8 cellular contexts compared by ENCODE assay signal in the genomic region with DNA sequence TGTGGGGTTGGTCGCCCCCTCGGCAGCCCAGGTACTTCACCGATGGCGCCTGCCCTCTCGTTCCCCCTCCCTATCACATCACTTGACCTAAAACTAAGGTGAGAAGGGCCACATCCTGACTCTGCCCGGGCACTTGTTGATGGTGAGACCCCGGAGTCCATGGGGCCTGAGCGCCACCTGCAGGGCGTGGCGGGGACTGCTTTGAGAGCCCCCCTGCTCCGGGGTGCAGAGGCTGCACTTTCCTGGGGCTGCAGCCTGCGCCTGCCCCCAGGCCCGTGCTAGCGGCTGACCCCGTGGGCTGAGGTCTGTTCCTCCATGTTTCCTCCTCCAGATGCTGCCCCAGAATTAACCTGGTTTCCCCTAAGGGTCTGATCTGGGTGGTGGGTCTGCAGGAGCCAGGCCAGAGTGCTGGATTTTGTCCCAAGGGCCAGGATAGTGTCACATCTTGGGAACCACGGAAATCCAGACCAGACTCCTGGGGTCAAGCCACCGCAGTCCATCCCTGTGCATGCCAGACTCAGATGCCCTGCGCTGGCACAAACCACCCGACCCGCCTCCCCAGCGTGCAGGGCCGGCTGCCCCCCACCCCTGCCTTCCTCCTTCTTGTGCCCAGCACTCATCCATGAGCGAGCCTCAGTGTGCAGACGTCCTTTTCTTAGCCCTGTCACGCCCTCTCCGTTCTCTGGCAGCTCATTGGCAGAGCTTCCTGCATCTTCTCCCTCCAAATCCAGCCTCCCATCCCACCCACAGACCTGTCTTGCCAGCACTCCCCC. TPM values are rescaled to one million over a fixed set of nuclear protein-coding genes. Genes with fewer than 3 reads are reported as not detected.
DNase-seq lines count a peak whose midpoint lies in the region; TF ChIP-seq lines count a peak whose summit lies in the region.

No MANE protein-coding gene starts in this region.

- TF ChIP-seq POLR2A in NB4 (IDR thresholded peaks at IDR 0.05; ENCODE audit: extremely low read depth, insufficient read length) (no peak), tibial nerve (IDR thresholded peaks at IDR 0.05) (no peak)

- no peaks in the 10 kb centered on the region for H3K9me3 ChIP-seq in tibial nerve

- no peaks in the 10 kb centered on the region for H3K27me3 Mint-ChIP-seq in activated CD4-positive, alpha-beta memory T cell treated with anti-CD3 and anti-CD28 coated beads, Interleukin-2, amount 10 ng/mL, durations not matched to agents 7 days and 5 days
- peaks cover 6% of the 10 kb centered on the region for H3K27me3 Mint-ChIP-seq in neural crest cell (ENCODE audit: low read depth)

- H3K9me3 Mint-ChIP-seq in activated CD4-positive, alpha-beta memory T cell treated with anti-CD3 and anti-CD28 coated beads, Interleukin-2, amount 10 ng/mL, durations not matched to agents 7 days and 5 days: no peaks in the 10 kb centered on the region
- no peaks in the 10 kb centered on the region for H3K9me3 Mint-ChIP-seq in neural crest cell

- peaks cover 0 to 45% (median 0%) of the 10 kb centered on the region in 3 donors for H3K36me3 ChIP-seq in tibial nerve

- WGBS in tibial nerve, 2 donors: 32 to 39% methylated on average over 21 to 22 of the region's 26 CpGs

- POLR2A ChIA-PET in activated CD4-positive, alpha-beta memory T cell treated with anti-CD3 and anti-CD28 coated beads, Interleukin-2, amount 10 ng/mL, durations not matched to agents 7 days and 5 days (lab: Charles Lee): interaction anchor here (0.9 kb wide), 1 partner anchor 13 kb away, joined by 3 read pairs; no protein-coding TSS in a partner anchor

- H3K27ac Mint-ChIP-seq in activated CD4-positive, alpha-beta memory T cell treated with anti-CD3 and anti-CD28 coated beads, Interleukin-2, amount 10 ng/mL, durations not matched to agents 7 days and 5 days: no peak overlapping the region
- H3K27ac Mint-ChIP-seq in neural crest cell (ENCODE audit: unreplicated experiment): no peak overlapping the region

- CTCF ChIA-PET in activated CD4-positive, alpha-beta memory T cell treated with anti-CD3 and anti-CD28 coated beads, Interleukin-2, amount 10 ng/mL, durations not matched to agents 7 days and 5 days (lab: Charles Lee): no interaction called here

- peaks cover 11% of the 10 kb centered on the region for H3K36me3 Mint-ChIP-seq in activated CD4-positive, alpha-beta memory T cell treated with anti-CD3 and anti-CD28 coated beads, Interleukin-2, amount 10 ng/mL, durations not matched to agents 7 days and 5 days (ENCODE audit: low read depth)
- no peaks in the 10 kb centered on the region for H3K36me3 Mint-ChIP-seq in neural crest cell (ENCODE audit: low read depth)

- DNase-seq in NCI-H2081 (lab: John Stamatoyannopoulos, UW) (peak; percentile 46 to 55), NCI-H2081 treated with DMSO at 0.1 percent for 48 hours (lab: John Stamatoyannopoulos, UW) (no peak), NB4 (ENCODE audit: low read depth) (peak; percentile 73), ecto neural progenitor cell (ENCODE audit: low spot score) (peak; percentile 90), neural crest cell (ENCODE audit: low read depth, low spot score) (peak; percentile 81), tibial nerve (ENCODE audit: low spot score in 2 of 2) (peak in 1 of 2 donors; percentile 49), ureter (ENCODE audit: low spot score) (no peak)
- DNase-seq in activated CD4-positive, alpha-beta memory T cell treated with anti-CD3 and anti-CD28 coated beads, Interleukin-2, amount 10 ng/mL, durations not matched to agents 7 days and 5 days: peak; percentile 67

- H3K4me1 ChIP-seq in tibial nerve: peaks cover 4 to 45% (median 23%) of the 10 kb centered on the region in 4 donors

- TF ChIP-seq CTCF in NB4 (IDR thresholded peaks at IDR 0.05; ENCODE audit: low read depth, low read length) (peak; percentile 80), neural crest cell (conservative IDR thresholded peaks at IDR 0.05) (peak; percentile 81), tibial nerve (IDR thresholded peaks at IDR 0.05) (peak; percentile 73 to 86 (median 82))

- H3K4me3 ChIP-seq in NB4 (ENCODE audit: low read depth, low read length) (no peak overlapping the region), tibial nerve (no peak overlapping the region)

- TF ChIP-seq EP300 in tibial nerve (IDR thresholded peaks at IDR 0.05): no peak

- no peaks in the 10 kb centered on the region for H3K27me3 ChIP-seq in tibial nerve

- H3K4me3 Mint-ChIP-seq in activated CD4-positive, alpha-beta memory T cell treated with anti-CD3 and anti-CD28 coated beads, Interleukin-2, amount 10 ng/mL, durations not matched to agents 7 days and 5 days: no peak overlapping the region
- peak overlapping the region; percentile 96 for H3K4me3 Mint-ChIP-seq in neural crest cell

- H3K27ac ChIP-seq in tibial nerve: no peak overlapping the region

- H3K4me1 Mint-ChIP-seq in activated CD4-positive, alpha-beta memory T cell treated with anti-CD3 and anti-CD28 coated beads, Interleukin-2, amount 10 ng/mL, durations not matched to agents 7 days and 5 days: peaks cover 42% of the 10 kb centered on the region
- H3K4me1 Mint-ChIP-seq in neural crest cell: peaks cover 34% of the 10 kb centered on the region

RNA-seq across cellular contexts. Expression of gene NDUFAF8, which starts 2.7 kb away (rescaled TPM):
- total RNA-seq in activated CD4-positive, alpha-beta memory T cell treated with anti-CD3 and anti-CD28 coated beads, Interleukin-2, amount 10 ng/mL, durations not matched to agents 7 days and 5 days: 10 to 100 TPM; 27.8 to 33.5 TPM
- total RNA-seq in neural crest cell (54.5 and 68.2 TPM in 2 replicates), tibial nerve (10 to 100 TPM; 27.8 to 73.0 (median 61.1) TPM), ureter (52.9 TPM)

RNA-seq across cellular contexts. Expression of gene TEPSIN, which starts 3.0 kb away (rescaled TPM):
- 10 to 100 TPM; 55.0 to 55.4 TPM for total RNA-seq in activated CD4-positive, alpha-beta memory T cell treated with anti-CD3 and anti-CD28 coated beads, Interleukin-2, amount 10 ng/mL, durations not matched to agents 7 days and 5 days
- total RNA-seq in neural crest cell: 36.9 and 40.4 TPM in 2 replicates
- 100 to 1,000 TPM in 1 of 4 donors, 10 to 100 TPM in 3; 41.5 to 102 (median 73.9) TPM for total RNA-seq in tibial nerve
- total RNA-seq in ureter: 37.1 TPM

RNA-seq across cellular contexts. Expression of gene CEP131, which starts 19.1 kb away (rescaled TPM):
- 10 to 100 TPM; 10.1 to 11.6 TPM for total RNA-seq in activated CD4-positive, alpha-beta memory T cell treated with anti-CD3 and anti-CD28 coated beads, Interleukin-2, amount 10 ng/mL, durations not matched to agents 7 days and 5 days
- total RNA-seq in neural crest cell (40.7 and 42.5 TPM in 2 replicates), tibial nerve (10 to 100 TPM in 3 of 4 donors, 1 to 10 TPM in 1; 9.2 to 35.0 (median 20.9) TPM), ureter (5.4 TPM)

RNA-seq across cellular contexts. Expression of gene SLC38A10, which starts 53.3 kb away (rescaled TPM):
- total RNA-seq in activated CD4-positive, alpha-beta memory T cell treated with anti-CD3 and anti-CD28 coated beads, Interleukin-2, amount 10 ng/mL, durations not matched to agents 7 days and 5 days: 100 to 1,000 TPM; 112 to 114 TPM
- total RNA-seq in neural crest cell (59.6 and 63.3 TPM in 2 replicates), tibial nerve (100 to 1,000 TPM in 2 of 4 donors, 10 to 100 TPM in 2; 80.0 to 149 (median 123) TPM), ureter (94.4 TPM)

Comparison
In these comparisons a context has a peak if more than half of its experiments do, and no peak if none do; other contexts are left out.
1. DNase-seq: peak in NCI-H2081 (2 of 2), NB4 (single experiment), activated CD4-positive, alpha-beta memory T cell treated with anti-CD3 and anti-CD28 coated beads, Interleukin-2, amount 10 ng/mL, durations not matched to agents 7 days and 5 days (single experiment), ecto neural progenitor cell (single experiment) and neural crest cell (single experiment); none in NCI-H2081 treated with DMSO at 0.1 percent for 48 hours (single experiment) and ureter (single experiment).
2. Peak in every context shown above with its lines, with median percentiles within 50 percentile points of each other: CTCF ChIP-seq.